In the genomic region with DNA sequence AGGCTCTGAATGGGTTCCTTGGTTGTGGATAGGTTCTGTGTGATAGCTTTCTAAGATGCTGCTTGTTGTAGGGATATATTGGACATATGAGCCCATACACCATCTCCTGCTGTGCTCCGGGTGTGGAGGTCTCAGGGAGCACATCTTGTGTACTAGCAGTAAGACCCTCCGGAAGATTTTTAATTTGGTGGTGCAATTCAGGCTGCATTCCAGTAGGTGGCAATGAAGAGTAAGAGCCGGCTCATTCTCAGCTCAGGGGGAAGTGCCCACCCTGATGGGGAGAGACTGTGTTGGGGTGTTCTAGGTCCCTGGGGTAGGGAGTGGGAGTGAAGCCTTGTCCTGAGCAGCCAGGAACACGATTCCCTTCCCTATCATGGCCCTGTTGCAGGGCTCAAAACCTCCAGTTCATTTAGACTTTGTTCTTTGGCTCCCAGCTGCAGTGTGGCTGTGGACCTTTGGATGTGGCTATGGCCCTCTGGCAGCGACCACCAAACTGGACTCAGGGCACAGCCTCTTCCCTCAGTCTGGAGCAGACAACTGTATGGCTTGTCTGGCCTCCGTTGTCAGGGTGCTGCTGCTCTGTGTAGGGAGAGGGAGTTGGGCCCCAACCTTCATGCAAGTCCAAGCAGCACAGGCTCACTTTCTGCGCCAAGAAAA, we compare ENCODE assay signal across 9 cellular contexts.
DNase-seq lines count a peak whose midpoint lies in the region; ATAC-seq and TF ChIP-seq lines count a peak whose summit lies in the region.
"Had no signal": no experiment of that assay in that cellular context is flagged by ENCODE, and none has a peak within 500 bp of the region (broad histone marks: within the 10 kb centered on the region; RNA-seq: fewer than 3 reads in every experiment).

No MANE protein-coding gene starts in this region.

- H3K36me3 ChIP-seq in prostate gland: no peaks in the 10 kb centered on the region

- peak; percentile 18 to 53 (median 38) for TF ChIP-seq CTCF in prostate gland (IDR thresholded peaks at IDR 0.05)

- H3K4me3 ChIP-seq in prostate gland: no peak overlapping the region

- DNase-seq in activated CD8-positive, alpha-beta memory T cell treated with anti-CD3 and anti-CD28 coated beads for 48 hours (ENCODE audit: low read depth in 2 of 3, low spot score in 2 of 3): peak in 2 of 3 experiments; percentile 0 to 2
- DNase-seq in activated CD8-positive, alpha-beta memory T cell treated with anti-CD3 and anti-CD28 coated beads, Interleukin-2, amount 10 ng/mL, durations not matched to agents 7 days and 5 days: no peak
- DNase-seq in LHCN-M2 (ENCODE audit: low read depth) (peak; percentile 6), dermis blood vessel endothelial cell (peak; percentile 14), prostate gland (ENCODE audit: low spot score) (no peak), NCI-H187 treated with DMSO at 0.1 percent for 48 hours (lab: John Stamatoyannopoulos, UW) (no peak), activated gamma-delta T cell treated with Interleukin-2 at 50 U/mL for 16 hours (no peak), glomerular visceral epithelial cell (ENCODE audit: extremely low spot score) (no peak)

- no peak for ATAC-seq in activated CD8-positive, alpha-beta memory T cell treated with anti-CD3 and anti-CD28 coated beads, Interleukin-2, amount 10 ng/mL, durations not matched to agents 7 days and 5 days

- H3K27me3 Mint-ChIP-seq in activated CD8-positive, alpha-beta memory T cell treated with anti-CD3 and anti-CD28 coated beads, Interleukin-2, amount 10 ng/mL, durations not matched to agents 7 days and 5 days: no peaks in the 10 kb centered on the region

- H3K4me1 Mint-ChIP-seq in activated CD8-positive, alpha-beta memory T cell treated with anti-CD3 and anti-CD28 coated beads, Interleukin-2, amount 10 ng/mL, durations not matched to agents 7 days and 5 days: no peaks in the 10 kb centered on the region
- H3K4me1 Mint-ChIP-seq: activated naive CD4-positive, alpha-beta T cell treated with anti-CD3 and anti-CD28 coated beads, Interleukin-2, amount 50 U/mL, for 24 hours had no signal

- H3K27me3 ChIP-seq in prostate gland (replicated peaks; ENCODE audit: insufficient read depth): no peaks in the 10 kb centered on the region

- no peaks in the 10 kb centered on the region for H3K9me3 Mint-ChIP-seq in activated CD8-positive, alpha-beta memory T cell treated with anti-CD3 and anti-CD28 coated beads, Interleukin-2, amount 10 ng/mL, durations not matched to agents 7 days and 5 days (ENCODE audit: low read depth)
- H3K9me3 Mint-ChIP-seq: activated naive CD4-positive, alpha-beta T cell treated with anti-CD3 and anti-CD28 coated beads, Interleukin-2, amount 50 U/mL, for 24 hours had no signal

- no peak overlapping the region for H3K27ac Mint-ChIP-seq in activated CD8-positive, alpha-beta memory T cell treated with anti-CD3 and anti-CD28 coated beads, Interleukin-2, amount 10 ng/mL, durations not matched to agents 7 days and 5 days
- H3K27ac Mint-ChIP-seq: activated naive CD4-positive, alpha-beta T cell treated with anti-CD3 and anti-CD28 coated beads, Interleukin-2, amount 50 U/mL, for 24 hours had no signal

- TF ChIP-seq POLR2A in prostate gland (IDR thresholded peaks at IDR 0.05): no peak

- H3K4me3 Mint-ChIP-seq in activated CD8-positive, alpha-beta memory T cell treated with anti-CD3 and anti-CD28 coated beads, Interleukin-2, amount 10 ng/mL, durations not matched to agents 7 days and 5 days: no peak overlapping the region
- H3K4me3 Mint-ChIP-seq: activated naive CD4-positive, alpha-beta T cell treated with anti-CD3 and anti-CD28 coated beads, Interleukin-2, amount 50 U/mL, for 24 hours had no signal

- H3K9me3 ChIP-seq in prostate gland: no peaks in the 10 kb centered on the region

- no peaks in the 10 kb centered on the region for H3K4me1 ChIP-seq in prostate gland (replicated peaks)

- intact Hi-C loops in prostate gland (cut with DNase I): no loop called here

- WGBS in prostate gland: 45% methylated on average over 7 of the region's 7 CpGs

- H3K27ac ChIP-seq in prostate gland: no peak overlapping the region

- no peaks in the 10 kb centered on the region for H3K36me3 Mint-ChIP-seq in activated CD8-positive, alpha-beta memory T cell treated with anti-CD3 and anti-CD28 coated beads, Interleukin-2, amount 10 ng/mL, durations not matched to agents 7 days and 5 days
- H3K36me3 Mint-ChIP-seq: activated naive CD4-positive, alpha-beta T cell treated with anti-CD3 and anti-CD28 coated beads, Interleukin-2, amount 50 U/mL, for 24 hours had no signal

- CTCF ChIA-PET in activated CD8-positive, alpha-beta memory T cell treated with anti-CD3 and anti-CD28 coated beads, Interleukin-2, amount 10 ng/mL, durations not matched to agents 7 days and 5 days (lab: Charles Lee): interaction anchor here (1.5 kb wide), 1 partner anchor 1356 kb away, joined by 4 read pairs; no protein-coding TSS in a partner anchor

Comparison
In these comparisons a context has a peak if more than half of its experiments do, and no peak if none do; other contexts are left out.
1. DNase-seq: peak in activated CD8-positive, alpha-beta memory T cell treated with anti-CD3 and anti-CD28 coated beads for 48 hours (2 of 3), LHCN-M2 (single experiment) and dermis blood vessel endothelial cell (single experiment); none in activated CD8-positive, alpha-beta memory T cell treated with anti-CD3 and anti-CD28 coated beads, Interleukin-2, amount 10 ng/mL, durations not matched to agents 7 days and 5 days (single experiment), prostate gland (single experiment), NCI-H187 treated with DMSO at 0.1 percent for 48 hours (single experiment), activated gamma-delta T cell treated with Interleukin-2 at 50 U/mL for 16 hours (single experiment) and glomerular visceral epithelial cell (single experiment).